In the genomic region with DNA sequence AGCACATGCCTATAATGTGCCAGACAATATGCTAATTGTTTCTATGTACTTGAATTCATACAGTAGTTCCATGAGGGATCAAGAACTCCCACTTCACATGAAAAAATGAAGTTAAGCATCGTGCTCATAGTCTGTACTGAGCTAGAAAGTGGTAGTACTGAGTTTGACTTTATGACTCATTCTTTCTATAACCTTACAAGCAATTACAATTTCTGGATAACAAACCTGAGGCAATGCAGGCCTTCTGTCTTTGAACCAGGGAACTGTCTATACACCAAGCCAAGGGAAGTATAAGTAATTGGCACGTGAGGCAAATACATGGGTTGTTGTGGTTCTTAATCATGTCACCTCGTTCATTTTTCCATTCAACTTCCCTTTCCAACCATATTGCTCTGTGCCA, we compare ENCODE assay signal across 28 cellular contexts.
"Had no signal": no experiment of that assay in that cellular context is flagged by ENCODE, and none has a peak within 500 bp of the region (broad histone marks: within the 10 kb centered on the region; RNA-seq: fewer than 3 reads in every experiment).

No MANE protein-coding gene starts in this region.

- H3K4me3 Mint-ChIP-seq: mesothelial cell of epicardium, naive B cell, nephron, neural progenitor cell, type B pancreatic cell had no signal

- H3K27ac ChIP-seq: esophagus muscularis mucosa, foreskin keratinocyte, gastroesophageal sphincter, hepatocyte, neural progenitor cell, prostate gland, right atrium auricular region, testis, tibial artery had no signal

- ATAC-seq: foreskin keratinocyte, gastroesophageal sphincter, heart left ventricle, left lobe of liver, mucosa of descending colon, sciatic nerve had no signal

- H3K27me3 ChIP-seq: esophagus muscularis mucosa, foreskin keratinocyte, gastroesophageal sphincter, heart left ventricle, hepatocyte, neural progenitor cell, right atrium auricular region, testis, tibial artery had no signal

- H3K27ac Mint-ChIP-seq: mesothelial cell of epicardium, naive B cell, nephron, neural progenitor cell, type B pancreatic cell had no signal

- H2AFZ ChIP-seq: hepatocyte, neural progenitor cell had no signal

- H3K9me3 ChIP-seq: esophagus muscularis mucosa, gastroesophageal sphincter, heart left ventricle, mucosa of descending colon, prostate gland, right atrium auricular region, testis, tibial artery had no signal

- DNase-seq: dermis blood vessel endothelial cell; effector memory CD4-positive, alpha-beta T cell; foreskin keratinocyte; heart left ventricle; kidney; mesenchymal stem cell; mucosa of descending colon; naive B cell; stimulated activated CD4-positive, alpha-beta T cell treated with anti-CD3 and anti-CD28 coated beads, Interleukin-12 subunit alpha, Interleukin-12 subunit beta, amount 100 ng/mL, for 4 hours; stimulated activated CD4-positive, alpha-beta T cell treated with anti-CD3 and anti-CD28 coated beads, Interleukin-1b, Interleukin-23, amount 100 ng/mL, for 48 hours; stimulated activated CD4-positive, alpha-beta T cell treated with anti-CD3 and anti-CD28 coated beads, Interleukin-4, amount 100 ng/mL, for 1 hour; stimulated activated CD8-positive, alpha-beta memory T cell treated with anti-CD3 and anti-CD28 coated beads, Interleukin-4, amount 100 ng/mL, for 48 hours; stimulated activated naive CD4-positive, alpha-beta T cell; substantia nigra; testis; tibial artery had no signal

- H3K4me1 ChIP-seq: gastroesophageal sphincter, neural progenitor cell, prostate gland, right atrium auricular region, testis had no signal

- H3K4me1 Mint-ChIP-seq: nephron had no signal

- H3K9me3 Mint-ChIP-seq: mesothelial cell of epicardium, naive B cell, nephron, neural progenitor cell, type B pancreatic cell had no signal

- H3K4me2 ChIP-seq: hepatocyte, neural progenitor cell, smooth muscle cell had no signal

- H3K4me3 ChIP-seq: esophagus muscularis mucosa, gastroesophageal sphincter, heart left ventricle, hepatocyte, mucosa of descending colon, neural progenitor cell, prostate gland, right atrium auricular region, smooth muscle cell, testis, tibial artery had no signal

- H3K79me2 ChIP-seq: hepatocyte had no signal

- H3K27me3 Mint-ChIP-seq: naive B cell, type B pancreatic cell had no signal
